15 cellular contexts compared by ENCODE assay signal in the genomic region with DNA sequence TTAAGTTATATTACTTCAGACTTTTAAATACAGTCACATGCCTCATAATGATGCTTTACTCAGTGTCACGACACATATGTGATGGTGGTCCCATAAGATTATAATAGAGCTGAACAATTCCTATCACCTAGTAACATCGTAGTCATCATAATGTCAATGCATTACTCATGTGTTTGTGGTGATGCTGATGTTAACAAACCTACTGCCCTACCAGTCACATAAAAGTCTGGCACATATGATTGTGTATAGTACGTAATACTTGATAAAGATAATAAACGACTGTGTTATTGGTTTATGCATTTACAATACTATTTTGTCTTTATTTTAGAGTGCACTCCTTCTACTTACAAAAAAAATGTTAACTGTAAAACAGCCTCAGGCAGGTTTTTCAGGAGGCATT.
DNase-seq lines count a peak whose midpoint lies in the region; ATAC-seq, FAIRE-seq and TF ChIP-seq lines count a peak whose summit lies in the region.
"Had no signal": no experiment of that assay in that cellular context is flagged by ENCODE, and none has a peak within 500 bp of the region (broad histone marks: within the 10 kb centered on the region; RNA-seq: fewer than 3 reads in every experiment).

No MANE protein-coding gene starts in this region.

- no peak overlapping the region for H3K9ac ChIP-seq in HCT116 (ENCODE audit: low read length)
- no peak overlapping the region for H3K9ac ChIP-seq in keratinocyte (ENCODE audit: control insufficient read depth, extremely low read depth, insufficient read depth, low read length)

- H3K4me1 ChIP-seq in HCT116 (ENCODE audit: control insufficient read depth in 1 of 2, insufficient read depth in 2 of 2, low read length in 2 of 2) (peaks cover 66 to 81% of the 10 kb centered on the region in 2 experiments), keratinocyte (ENCODE audit: control insufficient read depth, extremely low read depth, insufficient read depth, low read length) (peaks cover 22% of the 10 kb centered on the region)

- peak overlapping the region; percentile 42; the same call in 1 of the 2 replicates for H3K27ac ChIP-seq in HCT116 (ENCODE audit: low read depth, low read length)
- H3K27ac ChIP-seq in keratinocyte (ENCODE audit: control insufficient read depth, insufficient read depth, low read length): no peak overlapping the region
- H3K27ac ChIP-seq: gastrocnemius medialis, RWPE1 had no signal

- peak; percentile 49 for ATAC-seq in HCT116
- ATAC-seq in HG03175 (IDR thresholded peaks at IDR 0.05; ENCODE audit: unreplicated experiment): no peak
- ATAC-seq in HG03039 (IDR thresholded peaks at IDR 0.05; ENCODE audit: unreplicated experiment): no peak
- ATAC-seq in HG02678 (IDR thresholded peaks at IDR 0.05; ENCODE audit: unreplicated experiment): no peak
- ATAC-seq: gastrocnemius medialis had no signal

- H3K79me2 ChIP-seq in HCT116 (ENCODE audit: insufficient read depth, low read length) (no peaks in the 10 kb centered on the region), keratinocyte (ENCODE audit: control insufficient read depth, insufficient read depth, low read length) (no peaks in the 10 kb centered on the region)

- peak; percentile 10 for DNase-seq in AG20443 (ENCODE audit: low spot score)
- DNase-seq in HCT116 (ENCODE audit: low read depth, low spot score): no peak
- DNase-seq in astrocyte of the spinal cord (ENCODE audit: low read depth, low spot score): peak; percentile 40
- DNase-seq in keratinocyte (ENCODE audit: low read depth, low spot score): no peak
- no peak for DNase-seq in dermis blood vessel endothelial cell
- DNase-seq: activated CD8-positive, alpha-beta memory T cell treated with anti-CD3 and anti-CD28 coated beads for 24 hours; gastrocnemius medialis; islet precursor cell; NCI-H524 treated with DMSO at 0.1 percent for 48 hours had no signal

- CTCF ChIA-PET in HCT116 (lab: Charles Lee): interaction anchor here (1.2 kb wide), 1 partner anchor 177 kb away, joined by 3 read pairs; no protein-coding TSS in a partner anchor

- no peak for TF ChIP-seq RAD21 in HCT116 (IDR thresholded peaks at IDR 0.05; ENCODE audit: low read depth)

- TF ChIP-seq POLR2A in HCT116 (IDR thresholded peaks at IDR 0.05; ENCODE audit: borderline replicate concordance, extremely low read depth, insufficient read depth, insufficient read length): no peak

- POLR2A ChIA-PET in HCT116 (lab: Charles Lee): interaction anchor here (0.8 kb wide), 1 partner anchor 33 kb away, joined by 3 read pairs; no protein-coding TSS in a partner anchor

- TF ChIP-seq CTCF in HCT116 (IDR thresholded peaks at IDR 0.05 in 2 of 3, conservative IDR thresholded peaks at IDR 0.05 in 1 of 3; ENCODE audit: borderline replicate concordance in 1 of 3, insufficient read depth in 1 of 3, low read depth in 2 of 3, low read length in 2 of 3) (no peak), astrocyte of the spinal cord (IDR thresholded peaks at IDR 0.05; ENCODE audit: low read depth, low read length) (no peak), keratinocyte (optimal IDR thresholded peaks at IDR 0.05 in 1 of 3, IDR thresholded peaks at IDR 0.05 in 1 of 3, conservative IDR thresholded peaks at IDR 0.05 in 1 of 3; ENCODE audit: extremely low read depth in 1 of 3, insufficient read depth in 2 of 3, low read length in 3 of 3) (no peak)

- dilution Hi-C loops in keratinocyte (cut with MboI; ENCODE audit: extremely low pct_ligation_motif_present, low sequenced_read_pairs): no loop called here

- H3K4me2 ChIP-seq in HCT116 (ENCODE audit: low read length) (peak overlapping the region; percentile 5; the same call in 1 of the 2 replicates), keratinocyte (ENCODE audit: control insufficient read depth, extremely low read depth, insufficient read depth, low read depth, low read length) (no peak overlapping the region)

- H4K20me1 ChIP-seq in HCT116 (ENCODE audit: insufficient read depth) (no peaks in the 10 kb centered on the region), keratinocyte (ENCODE audit: control insufficient read depth, extremely low read depth, insufficient read depth, low read length) (no peaks in the 10 kb centered on the region)

- H3K4me3 ChIP-seq in HCT116 (replicated peaks in 1 of 2; ENCODE audit: low read depth in 1 of 2, low read length in 2 of 2) (no peak overlapping the region), astrocyte of the spinal cord (ENCODE audit: low read depth, low read length) (no peak overlapping the region), keratinocyte (ENCODE audit: control insufficient read depth in 2 of 3, extremely low read depth in 1 of 3, insufficient read depth in 2 of 3, low read depth in 1 of 3, low read length in 3 of 3) (no peak overlapping the region)
- H3K4me3 ChIP-seq: gastrocnemius medialis had no signal

- no peaks in the 10 kb centered on the region for H3K9me2 ChIP-seq in HCT116 (ENCODE audit: insufficient read depth)

- H3K9me3 ChIP-seq in HCT116 (ENCODE audit: control insufficient read depth in 1 of 2, insufficient read depth in 1 of 2, low read depth in 1 of 2, low read length in 2 of 2) (no peaks in the 10 kb centered on the region), keratinocyte (ENCODE audit: control insufficient read depth, low read depth, low read length) (no peaks in the 10 kb centered on the region)
- H3K9me3 ChIP-seq: gastrocnemius medialis had no signal

- RAD21 ChIA-PET in HCT116 (lab: Charles Lee; ENCODE audit: low non-redundant PET in 1 of 2, low total read pairs in 2 of 2, uncharacterized antibody in 2 of 2, unreplicated experiment in 2 of 2): no interaction called here

- H3K36me3 ChIP-seq in HCT116 (ENCODE audit: control insufficient read depth in 1 of 2, insufficient read depth in 2 of 2, low read length in 2 of 2) (no peaks in the 10 kb centered on the region), keratinocyte (ENCODE audit: control insufficient read depth in 2 of 2, extremely low read depth in 1 of 2, insufficient read depth in 2 of 2, low read length in 2 of 2) (peaks cover 0 to 2% of the 10 kb centered on the region in 2 experiments)
- H3K36me3 ChIP-seq: gastrocnemius medialis had no signal

- no peaks in the 10 kb centered on the region for H3K9me1 ChIP-seq in keratinocyte (ENCODE audit: control insufficient read depth, extremely low read depth, insufficient read depth, low read length)

- no peaks in the 10 kb centered on the region for H3K27me3 ChIP-seq in HCT116 (ENCODE audit: insufficient read depth, low read length)
- H3K27me3 ChIP-seq in keratinocyte (ENCODE audit: control insufficient read depth, extremely low read depth, insufficient read depth, low read length): no peaks in the 10 kb centered on the region
- H3K27me3 ChIP-seq: gastrocnemius medialis had no signal

- no TSS peak for BruUV-seq in HCT116 (replicated peaks; lab: Mats Ljungman, UMichigan)

- peak; percentile 53 for FAIRE-seq in keratinocyte (lab: Jason Lieb, UNC)
- FAIRE-seq: colon, G401.6 had no signal

- intact Hi-C loops in HCT116 (cut with micrococcal nuclease): loop anchor here (5.0 kb wide), 1 partner anchor 77 kb away; no protein-coding TSS in a partner anchor

- in situ Hi-C loops in astrocyte of the spinal cord (cut with HindIII; ENCODE audit: low sequenced_read_pairs): no loop called here

- H2AFZ ChIP-seq in HCT116 (ENCODE audit: low read depth, low read length, poor library complexity, severe bottlenecking): no peak overlapping the region
- H2AFZ ChIP-seq in keratinocyte (ENCODE audit: control insufficient read depth, low read length): no peak overlapping the region

TF ChIP-seq in HCT116, 20 proteins besides CTCF, POLR2A, EP300 and RAD21:
- TF ChIP-seq ZFX (IDR thresholded peaks at IDR 0.05) (no peak), YY1 (IDR thresholded peaks at IDR 0.05; ENCODE audit: extremely low read depth, insufficient replicate concordance, low read depth, low read length) (no peak), EZH2phosphoT487 (IDR thresholded peaks at IDR 0.05; ENCODE audit: borderline replicate concordance) (no peak), CEBPB (IDR thresholded peaks at IDR 0.05; ENCODE audit: low read depth) (0 out of 2 replicates have a peak, but pooled peaks have one; percentile 12), FOSL1 (IDR thresholded peaks at IDR 0.05; ENCODE audit: low read depth) (peak; percentile 20; the same call in 1 of the 2 replicates)
- TF ChIP-seq, protein P1, sequence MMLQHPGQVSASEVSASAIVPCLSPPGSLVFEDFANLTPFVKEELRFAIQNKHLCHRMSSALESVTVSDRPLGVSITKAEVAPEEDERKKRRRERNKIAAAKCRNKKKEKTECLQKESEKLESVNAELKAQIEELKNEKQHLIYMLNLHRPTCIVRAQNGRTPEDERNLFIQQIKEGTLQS (IDR thresholded peaks at IDR 0.05): no peak

Comparison
In these comparisons a context has a peak if more than half of its experiments do, and no peak if none do; other contexts are left out.
1. DNase-seq: peak in AG20443 (single experiment) and astrocyte of the spinal cord (single experiment); none in HCT116 (single experiment), keratinocyte (single experiment) and dermis blood vessel endothelial cell (single experiment).